Comparison of ENCODE assay signal across 8 cellular contexts in genomic region chr6:26223677-26224546, GRCh38.
A peak's percentile ranks its signal among the peaks of the same experiment; 100 is the strongest.
DNase-seq lines count a peak whose midpoint lies in the region; ATAC-seq and TF ChIP-seq lines count a peak whose summit lies in the region.

No MANE protein-coding gene starts in this region.

- TF ChIP-seq CTCF in GM13977 (IDR thresholded peaks at IDR 0.05; ENCODE audit: extremely low read depth, insufficient read depth, missing control alignments) (no peak), VCaP (conservative IDR thresholded peaks at IDR 0.05) (no peak), coronary artery (IDR thresholded peaks at IDR 0.05) (no peak)

- ATAC-seq in HG02759 (IDR thresholded peaks at IDR 0.05; ENCODE audit: unreplicated experiment) (peak; percentile 72), left lobe of liver (peak; percentile 95)

- peak; percentile 63 for DNase-seq in GM13977 (ENCODE audit: low spot score)
- DNase-seq in NCI-H146 (lab: John Stamatoyannopoulos, UW): peak; percentile 96
- DNase-seq in coronary artery (ENCODE audit: low spot score): no peak
- peak; percentile 72 for DNase-seq in left lobe of liver (ENCODE audit: low spot score)
- DNase-seq in stimulated activated CD8-positive, alpha-beta memory T cell treated with anti-CD3 and anti-CD28 coated beads, Interleukin-7, amount 100 ng/mL, for 4 hours (ENCODE audit: low read depth in 2 of 2): peak; percentile 49 to 50
- no peak for DNase-seq in NCI-H82 (lab: John Stamatoyannopoulos, UW)

- H3K27ac ChIP-seq in VCaP: peak overlapping the region; percentile 77
- H3K27ac ChIP-seq in coronary artery: peak overlapping the region; percentile 72 to 80

- H3K4me3 ChIP-seq in coronary artery: peak overlapping the region; percentile 65

- in situ Hi-C loops in GM13977 (cut with MboI; ENCODE audit: low pct_unique_long_range_greater_than_20kb, low sequenced_read_pairs, unreplicated experiment): no loop called here

Comparison
In these comparisons a context has a peak if more than half of its experiments do, and no peak if none do; other contexts are left out.
1. DNase-seq: peak in GM13977 (single experiment), NCI-H146 (single experiment), left lobe of liver (single experiment) and stimulated activated CD8-positive, alpha-beta memory T cell treated with anti-CD3 and anti-CD28 coated beads, Interleukin-7, amount 100 ng/mL, for 4 hours (2 of 2); none in coronary artery (single experiment) and NCI-H82 (single experiment).